Comparison of ENCODE assay signal across 13 cellular contexts in genomic region chr6:53357576-53358343, GRCh38. TPM values are rescaled to one million over a fixed set of nuclear protein-coding genes. Genes with fewer than 3 reads are reported as not detected.
DNase-seq lines count a peak whose midpoint lies in the region; ATAC-seq and TF ChIP-seq lines count a peak whose summit lies in the region.
"Had no signal": no experiment of that assay in that cellular context is flagged by ENCODE, and none has a peak within 500 bp of the region (broad histone marks: within the 10 kb centered on the region; RNA-seq: fewer than 3 reads in every experiment).

No MANE protein-coding gene starts in this region.

- H2BK5ac ChIP-seq in mesendoderm (ENCODE audit: low read length), result no peak overlapping the region

- H3K18ac ChIP-seq in mesendoderm (ENCODE audit: low read length), result no peak overlapping the region

- H2BK15ac ChIP-seq in mesendoderm (replicated peaks; ENCODE audit: low read depth), result peak overlapping the region; percentile 47

- POLR2A ChIA-PET in activated CD8-positive, alpha-beta T cell treated with anti-CD3 and anti-CD28 coated beads, Interleukin-2, amount 10 ng/mL, durations not matched to agents 7 days and 5 days (lab: Charles Lee), result interaction anchor here (1.1 kb wide), 1 partner anchor 10 kb away, joined by 5 read pairs; the partner anchor contains the start of gene ELOVL5

- no peaks in the 10 kb centered on the region for H3K79me2 ChIP-seq in mesendoderm (ENCODE audit: control insufficient read depth, insufficient read depth, low read length)

- H3K27ac Mint-ChIP-seq in activated CD8-positive, alpha-beta T cell treated with anti-CD3 and anti-CD28 coated beads, Interleukin-2, amount 10 ng/mL, durations not matched to agents 7 days and 5 days, result peak overlapping the region; percentile 98

- TF ChIP-seq POLR2A in esophagus squamous epithelium (IDR thresholded peaks at IDR 0.05), result no peak

- no peak overlapping the region for H4K5ac ChIP-seq in mesendoderm (ENCODE audit: low read length)

- no peak overlapping the region for H3K4ac ChIP-seq in mesendoderm (ENCODE audit: low read depth, low read length)

- peaks cover 14% of the 10 kb centered on the region for H3K27me3 Mint-ChIP-seq in activated CD8-positive, alpha-beta T cell treated with anti-CD3 and anti-CD28 coated beads, Interleukin-2, amount 10 ng/mL, durations not matched to agents 7 days and 5 days (ENCODE audit: low read depth)

- H3K4me1 ChIP-seq in left ventricle myocardium inferior (peaks cover 25% of the 10 kb centered on the region), mesendoderm (ENCODE audit: control insufficient read depth, low read depth, low read length) (peaks cover 1% of the 10 kb centered on the region), upper lobe of right lung (peaks cover 8% of the 10 kb centered on the region), esophagus squamous epithelium (peaks cover 5 to 56% (median 8%) of the 10 kb centered on the region in 3 donors)

- H3K4me3 ChIP-seq in left ventricle myocardium inferior (no peak overlapping the region), mesendoderm (ENCODE audit: low read length) (no peak overlapping the region), upper lobe of right lung (no peak overlapping the region), esophagus squamous epithelium (no peak overlapping the region)

- TF ChIP-seq CTCF in left ventricle myocardium inferior (IDR thresholded peaks at IDR 0.05; ENCODE audit: borderline replicate concordance), result no peak
- no peak for TF ChIP-seq CTCF in upper lobe of right lung (IDR thresholded peaks at IDR 0.05)
- no peak for TF ChIP-seq CTCF in esophagus squamous epithelium (IDR thresholded peaks at IDR 0.05)

- CTCF ChIA-PET in activated CD8-positive, alpha-beta T cell treated with anti-CD3 and anti-CD28 coated beads, Interleukin-2, amount 10 ng/mL, durations not matched to agents 7 days and 5 days (lab: Charles Lee), result no interaction called here

- H3K9me3 Mint-ChIP-seq in activated CD8-positive, alpha-beta T cell treated with anti-CD3 and anti-CD28 coated beads, Interleukin-2, amount 10 ng/mL, durations not matched to agents 7 days and 5 days (ENCODE audit: insufficient read depth), result no peaks in the 10 kb centered on the region

- no peaks in the 10 kb centered on the region for H3K79me1 ChIP-seq in mesendoderm (ENCODE audit: low read length)

- no peak overlapping the region for H3K56ac ChIP-seq in mesendoderm (ENCODE audit: low read length)

- peak overlapping the region; percentile 87 for H3K4me3 Mint-ChIP-seq in activated CD8-positive, alpha-beta T cell treated with anti-CD3 and anti-CD28 coated beads, Interleukin-2, amount 10 ng/mL, durations not matched to agents 7 days and 5 days

- peaks cover 46% of the 10 kb centered on the region for H3K4me1 Mint-ChIP-seq in activated CD8-positive, alpha-beta T cell treated with anti-CD3 and anti-CD28 coated beads, Interleukin-2, amount 10 ng/mL, durations not matched to agents 7 days and 5 days (ENCODE audit: low read depth)

- H2BK120ac ChIP-seq in mesendoderm (ENCODE audit: low read depth, low read length), result no peak overlapping the region

- H3K27me3 ChIP-seq in left ventricle myocardium inferior (ENCODE audit: low read depth) (no peaks in the 10 kb centered on the region), mesendoderm (ENCODE audit: insufficient read depth, low read length, poor library complexity) (no peaks in the 10 kb centered on the region), upper lobe of right lung (no peaks in the 10 kb centered on the region), esophagus squamous epithelium (no peaks in the 10 kb centered on the region)

- H3K9me3 ChIP-seq in left ventricle myocardium inferior (replicated peaks) (no peaks in the 10 kb centered on the region), upper lobe of right lung (no peaks in the 10 kb centered on the region), esophagus squamous epithelium (no peaks in the 10 kb centered on the region)

- H3K27ac ChIP-seq in left ventricle myocardium inferior (replicated peaks), result peak overlapping the region; percentile 94
- no peak overlapping the region for H3K27ac ChIP-seq in mesendoderm (ENCODE audit: low read depth, low read length)
- peak overlapping the region; percentile 88 for H3K27ac ChIP-seq in upper lobe of right lung
- peak overlapping the region in 2 of 4 donors; percentile 94 to 97 for H3K27ac ChIP-seq in esophagus squamous epithelium

- H3K4me2 ChIP-seq in mesendoderm (ENCODE audit: low read length), result no peak overlapping the region

- no peak overlapping the region for H3K23ac ChIP-seq in mesendoderm (ENCODE audit: low read length)

- intact Hi-C loops in left ventricle myocardium inferior (cut with micrococcal nuclease) (no loop called here), left cardiac atrium (cut with DNase I) (no loop called here), upper lobe of right lung (cut with DNase I) (no loop called here), esophagus squamous epithelium (cut with DNase I) (no loop called here)

- H2AK5ac ChIP-seq in mesendoderm (ENCODE audit: low read length), result no peak overlapping the region

- WGBS in mesendoderm (ENCODE audit: extremely low coverage, insufficient coverage, low lambda C conversion rate), result no CpG with 5 or more reads among the region's 7 CpGs
- 87 to 90% methylated on average over 7 of the region's 7 CpGs for WGBS in esophagus squamous epithelium, 2 donors

- no peaks in the 10 kb centered on the region for H3K36me3 ChIP-seq in left ventricle myocardium inferior
- no peaks in the 10 kb centered on the region for H3K36me3 ChIP-seq in mesendoderm (ENCODE audit: control insufficient read depth, insufficient read depth, low read length)
- H3K36me3 ChIP-seq in upper lobe of right lung, result no peaks in the 10 kb centered on the region
- H3K36me3 ChIP-seq in esophagus squamous epithelium, result no peaks in the 10 kb centered on the region

- DNase-seq in left ventricle myocardium inferior (no peak), left cardiac atrium (no peak), mesendoderm (no peak), upper lobe of right lung (no peak), SIG-M5 (lab: John Stamatoyannopoulos, UW) (no peak), esophagus squamous epithelium (lab: John Stamatoyannopoulos, UW) (no peak)
- no peak for DNase-seq in activated CD8-positive, alpha-beta T cell treated with anti-CD3 and anti-CD28 coated beads, Interleukin-2, amount 10 ng/mL, durations not matched to agents 7 days and 5 days
- DNase-seq: activated T-cell treated with anti-CD3 and anti-CD28 coated beads, Interleukin-2, amount 50 U/mL, for 1 hour; cerebellar nuclear complex; NCI-H187 treated with DMSO at 0.1 percent for 48 hours; stimulated activated CD4-positive, alpha-beta T cell treated with anti-CD3 and anti-CD28 coated beads, Interleukin-1b, Interleukin-23, amount 100 ng/mL, for 48 hours; T-helper 9 cell had no signal

- H3K9ac ChIP-seq in mesendoderm (ENCODE audit: low read length), result no peak overlapping the region

- peaks cover 2% of the 10 kb centered on the region for H3K36me3 Mint-ChIP-seq in activated CD8-positive, alpha-beta T cell treated with anti-CD3 and anti-CD28 coated beads, Interleukin-2, amount 10 ng/mL, durations not matched to agents 7 days and 5 days (ENCODE audit: low read depth)

- ATAC-seq in left cardiac atrium (no peak), upper lobe of right lung (no peak), GM21529 (IDR thresholded peaks at IDR 0.05; ENCODE audit: unreplicated experiment) (no peak)
- ATAC-seq in activated CD8-positive, alpha-beta T cell treated with anti-CD3 and anti-CD28 coated beads, Interleukin-2, amount 10 ng/mL, durations not matched to agents 7 days and 5 days, result no peak

- no peak overlapping the region for H4K8ac ChIP-seq in mesendoderm (ENCODE audit: low read depth, low read length)

RNA-seq across cellular contexts. Expression of gene ELOVL5, which starts 9.0 kb away (rescaled TPM):
- total RNA-seq in left ventricle myocardium inferior (19.0 TPM), left cardiac atrium (100 to 1,000 TPM in 1 of 2 donors, 10 to 100 TPM in 1; 66.6 to 106 TPM), upper lobe of right lung (80.4 TPM), esophagus squamous epithelium (10 to 100 TPM; 12.4 to 50.0 (median 33.2) TPM)
- total RNA-seq in activated CD8-positive, alpha-beta T cell treated with anti-CD3 and anti-CD28 coated beads, Interleukin-2, amount 10 ng/mL, durations not matched to agents 7 days and 5 days, result 100 to 1,000 TPM; 116 TPM
- polyA plus RNA-seq in mesendoderm (2013, experiment 1 of 2), result 130 TPM
- 128 TPM for polyA plus RNA-seq in mesendoderm (2013, experiment 2 of 2)
